10 cellular contexts compared by ENCODE assay signal in the genomic region with DNA sequence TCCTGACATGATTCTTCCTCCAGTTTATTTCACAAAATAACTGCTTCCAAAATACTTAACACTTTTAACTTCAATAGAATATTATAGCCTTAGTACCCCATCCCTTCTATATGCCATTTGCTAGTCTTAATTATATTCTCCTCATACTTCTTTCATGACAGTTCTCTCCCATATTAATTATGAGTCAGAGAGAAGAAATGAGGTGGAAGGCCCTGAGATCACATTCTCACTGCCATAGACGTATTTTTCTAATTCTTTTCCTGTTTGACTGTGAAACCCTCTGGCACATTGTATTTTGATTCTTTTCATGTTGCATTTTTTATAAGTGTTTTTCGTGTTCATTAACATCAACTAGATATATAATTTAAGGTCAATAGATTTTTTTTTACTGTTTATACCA.
A peak's percentile ranks its signal among the peaks of the same experiment; 100 is the strongest.
DNase-seq lines count a peak whose midpoint lies in the region; ATAC-seq and TF ChIP-seq lines count a peak whose summit lies in the region.
"Had no signal": no experiment of that assay in that cellular context is flagged by ENCODE, and none has a peak within 500 bp of the region (broad histone marks: within the 10 kb centered on the region; RNA-seq: fewer than 3 reads in every experiment).

No MANE protein-coding gene starts in this region.

- no peak for TF ChIP-seq CTCF in WERI-Rb-1 (IDR thresholded peaks at IDR 0.05; ENCODE audit: low read depth, low read length)
- TF ChIP-seq CTCF in fibroblast of pulmonary artery (IDR thresholded peaks at IDR 0.05; ENCODE audit: low read length, missing control alignments): no peak
- no peak for TF ChIP-seq CTCF in type B pancreatic cell (conservative IDR thresholded peaks at IDR 0.05)
- TF ChIP-seq CTCF in tibial nerve (IDR thresholded peaks at IDR 0.05): no peak

- POLR2A ChIA-PET in activated CD4-positive, alpha-beta T cell treated with anti-CD3 and anti-CD28 coated beads for 36 hours (lab: Charles Lee): no interaction called here

- H3K9me3 Mint-ChIP-seq in activated naive CD4-positive, alpha-beta T cell treated with anti-CD3 and anti-CD28 coated beads, Interleukin-2, amount 10 ng/mL, durations not matched to agents 7 days and 5 days: peaks cover 14% of the 10 kb centered on the region
- H3K9me3 Mint-ChIP-seq in type B pancreatic cell: peaks cover 20% of the 10 kb centered on the region
- H3K9me3 Mint-ChIP-seq in activated CD4-positive, alpha-beta T cell treated with anti-CD3 and anti-CD28 coated beads for 36 hours (ENCODE audit: low read depth): no peaks in the 10 kb centered on the region

- H3K27me3 ChIP-seq in WERI-Rb-1 (ENCODE audit: insufficient read depth, low read depth, severe bottlenecking) (no peaks in the 10 kb centered on the region), tibial nerve (no peaks in the 10 kb centered on the region)
- H3K27me3 ChIP-seq: spleen had no signal

- TF ChIP-seq POLR2A in tibial nerve (IDR thresholded peaks at IDR 0.05): no peak

- peaks cover 57% of the 10 kb centered on the region for H3K36me3 Mint-ChIP-seq in activated naive CD4-positive, alpha-beta T cell treated with anti-CD3 and anti-CD28 coated beads, Interleukin-2, amount 10 ng/mL, durations not matched to agents 7 days and 5 days
- H3K36me3 Mint-ChIP-seq in type B pancreatic cell: peaks cover 46% of the 10 kb centered on the region
- H3K36me3 Mint-ChIP-seq in activated CD4-positive, alpha-beta T cell treated with anti-CD3 and anti-CD28 coated beads for 36 hours (ENCODE audit: low read depth): peaks cover 33% of the 10 kb centered on the region

- intact Hi-C loops in activated CD4-positive, alpha-beta T cell treated with anti-CD3 and anti-CD28 coated beads for 36 hours (cut with DNase I, micrococcal nuclease): loop anchor here (5.0 kb wide), 2 partner anchors 134 to 146 kb away; no protein-coding TSS in a partner anchor

- no peak for TF ChIP-seq EP300 in tibial nerve (IDR thresholded peaks at IDR 0.05)

- no peaks in the 10 kb centered on the region for H3K4me1 ChIP-seq in tibial nerve

- H3K27ac ChIP-seq in WERI-Rb-1 (peak overlapping the region; percentile 75), tibial nerve (no peak overlapping the region)

- DNase-seq in activated naive CD4-positive, alpha-beta T cell treated with anti-CD3 and anti-CD28 coated beads, Interleukin-2, amount 10 ng/mL, durations not matched to agents 7 days and 5 days: no peak
- no peak for DNase-seq in activated naive CD4-positive, alpha-beta T cell treated with Interleukin-2 at 50 U/mL for 16 hours
- DNase-seq in WERI-Rb-1 (no peak), fibroblast of pulmonary artery (ENCODE audit: low read depth) (peak; percentile 38), type B pancreatic cell (ENCODE audit: extremely low spot score, unreplicated experiment) (no peak), tibial nerve (ENCODE audit: low spot score in 2 of 2) (no peak)
- no peak for DNase-seq in activated CD4-positive, alpha-beta T cell treated with anti-CD3 and anti-CD28 coated beads for 36 hours
- DNase-seq: spleen had no signal

- H3K27ac Mint-ChIP-seq in activated naive CD4-positive, alpha-beta T cell treated with anti-CD3 and anti-CD28 coated beads, Interleukin-2, amount 10 ng/mL, durations not matched to agents 7 days and 5 days: peak overlapping the region; percentile 76
- peak overlapping the region; percentile 82 for H3K27ac Mint-ChIP-seq in type B pancreatic cell
- H3K27ac Mint-ChIP-seq in activated CD4-positive, alpha-beta T cell treated with anti-CD3 and anti-CD28 coated beads for 36 hours: no peak overlapping the region
- H3K27ac Mint-ChIP-seq: B cell had no signal

- no peaks in the 10 kb centered on the region for H3K27me3 Mint-ChIP-seq in activated naive CD4-positive, alpha-beta T cell treated with anti-CD3 and anti-CD28 coated beads, Interleukin-2, amount 10 ng/mL, durations not matched to agents 7 days and 5 days
- H3K27me3 Mint-ChIP-seq in type B pancreatic cell: no peaks in the 10 kb centered on the region
- no peaks in the 10 kb centered on the region for H3K27me3 Mint-ChIP-seq in activated CD4-positive, alpha-beta T cell treated with anti-CD3 and anti-CD28 coated beads for 36 hours
- H3K27me3 Mint-ChIP-seq: B cell had no signal

- H3K4me3 ChIP-seq in WERI-Rb-1 (ENCODE audit: low read depth, low read length): no peak overlapping the region
- no peak overlapping the region for H3K4me3 ChIP-seq in fibroblast of pulmonary artery (replicated peaks; ENCODE audit: low read depth, low read length)
- no peak overlapping the region for H3K4me3 ChIP-seq in tibial nerve
- H3K4me3 ChIP-seq: spleen had no signal

- H3K9me3 ChIP-seq in WERI-Rb-1 (ENCODE audit: severe bottlenecking) (peaks cover 8% of the 10 kb centered on the region), tibial nerve (no peaks in the 10 kb centered on the region)

- WGBS in tibial nerve, 2 donors: 82 to 85% methylated on average over 2 of the region's 2 CpGs

- no peak for ATAC-seq in HG03196 (IDR thresholded peaks at IDR 0.05; ENCODE audit: unreplicated experiment)
- ATAC-seq in activated CD4-positive, alpha-beta T cell treated with anti-CD3 and anti-CD28 coated beads for 36 hours: no peak

- CTCF ChIA-PET in activated naive CD4-positive, alpha-beta T cell treated with anti-CD3 and anti-CD28 coated beads, Interleukin-2, amount 10 ng/mL, durations not matched to agents 7 days and 5 days (lab: Charles Lee): interaction anchor here (1.6 kb wide), 1 partner anchor 75 kb away, joined by 11 read pairs; no protein-coding TSS in a partner anchor
- CTCF ChIA-PET in activated CD4-positive, alpha-beta T cell treated with anti-CD3 and anti-CD28 coated beads for 36 hours (lab: Charles Lee): interaction anchor here (1.2 kb wide), 1 partner anchor 49 kb away, joined by 4 read pairs; no protein-coding TSS in a partner anchor

- H3K36me3 ChIP-seq in WERI-Rb-1: peaks cover 81% of the 10 kb centered on the region
- H3K36me3 ChIP-seq in tibial nerve: peaks cover 0 to 72% (median 7%) of the 10 kb centered on the region in 3 donors

- peaks cover 21% of the 10 kb centered on the region for H3K4me1 Mint-ChIP-seq in activated naive CD4-positive, alpha-beta T cell treated with anti-CD3 and anti-CD28 coated beads, Interleukin-2, amount 10 ng/mL, durations not matched to agents 7 days and 5 days
- no peaks in the 10 kb centered on the region for H3K4me1 Mint-ChIP-seq in type B pancreatic cell (ENCODE audit: unreplicated experiment)
- peaks cover 4% of the 10 kb centered on the region for H3K4me1 Mint-ChIP-seq in activated CD4-positive, alpha-beta T cell treated with anti-CD3 and anti-CD28 coated beads for 36 hours

- H3K4me3 Mint-ChIP-seq in activated naive CD4-positive, alpha-beta T cell treated with anti-CD3 and anti-CD28 coated beads, Interleukin-2, amount 10 ng/mL, durations not matched to agents 7 days and 5 days: no peak overlapping the region
- no peak overlapping the region for H3K4me3 Mint-ChIP-seq in type B pancreatic cell
- H3K4me3 Mint-ChIP-seq in activated CD4-positive, alpha-beta T cell treated with anti-CD3 and anti-CD28 coated beads for 36 hours: no peak overlapping the region
- H3K4me3 Mint-ChIP-seq: B cell had no signal
